Comparison of ENCODE assay signal across 8 cellular contexts in the genomic region with DNA sequence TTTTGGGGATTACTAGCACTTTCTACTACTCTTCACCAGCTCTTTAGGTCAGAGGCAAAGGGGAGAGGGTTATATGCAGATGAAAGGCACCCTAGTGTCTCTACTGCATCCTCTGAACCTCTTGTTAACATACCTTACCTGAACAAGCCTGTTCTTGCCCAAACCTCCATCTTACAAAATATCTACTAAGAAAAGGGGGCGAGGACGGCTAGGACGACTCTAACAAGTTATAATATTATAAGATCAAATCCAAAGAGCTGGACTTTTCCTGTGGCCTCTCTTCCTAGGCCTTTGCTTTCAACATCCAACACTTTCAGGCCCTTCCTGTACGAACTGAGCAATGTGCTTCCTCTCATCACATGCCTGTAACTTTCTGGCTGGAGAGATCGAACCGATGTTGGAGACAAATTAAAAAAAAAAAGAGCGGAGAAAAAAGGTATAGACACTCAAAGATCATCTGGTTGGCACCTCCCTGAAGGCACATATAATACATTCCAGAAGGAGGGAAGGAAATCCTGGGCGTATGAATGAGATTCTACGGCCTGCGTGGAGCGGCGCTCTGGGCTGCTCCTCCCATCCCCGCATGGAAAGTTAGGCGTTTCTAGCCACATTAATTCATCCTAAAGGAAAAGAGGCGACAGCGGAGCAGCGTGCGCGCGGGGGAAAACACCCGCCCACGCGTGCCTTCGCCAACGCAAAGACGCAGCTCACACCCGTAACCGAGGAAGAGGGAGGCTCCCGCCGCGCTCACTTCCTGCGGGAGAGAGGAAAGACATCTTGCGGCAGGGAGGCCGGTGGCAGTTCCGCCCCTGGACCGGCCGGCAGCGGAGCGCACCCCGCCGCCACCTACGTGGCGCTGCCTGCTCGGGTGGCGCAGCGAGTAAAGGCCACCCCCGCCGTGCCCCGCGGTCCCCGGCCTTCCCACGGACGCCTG. TPM values are rescaled to one million over a fixed set of nuclear protein-coding genes. Genes with fewer than 3 reads are reported as not detected.
A peak's percentile ranks its signal among the peaks of the same experiment; 100 is the strongest.
DNase-seq lines count a peak whose midpoint lies in the region; ATAC-seq and TF ChIP-seq lines count a peak whose summit lies in the region.

No MANE protein-coding gene starts in this region.

- TF ChIP-seq EP300 in esophagus muscularis mucosa (IDR thresholded peaks at IDR 0.05) = no peak

- peak overlapping the region; percentile 91 to 96 (median 94) for H3K27ac ChIP-seq in esophagus muscularis mucosa (replicated peaks in 1 of 4)

- H3K9me3 ChIP-seq in esophagus muscularis mucosa = no peaks in the 10 kb centered on the region

- H3K4me3 ChIP-seq in esophagus muscularis mucosa = peak overlapping the region; percentile 72 to 85 (median 82)

- H3K36me3 ChIP-seq in esophagus muscularis mucosa = no peaks in the 10 kb centered on the region

- H3K4me1 ChIP-seq in esophagus muscularis mucosa = peaks cover 12 to 42% (median 30%) of the 10 kb centered on the region in 4 donors

- 3% methylated on average over 30 of the region's 53 CpGs for WGBS in esophagus muscularis mucosa

- DNase-seq in DMS53 (lab: John Stamatoyannopoulos, UW) (peak; percentile 73), NCI-H1105 treated with DMSO at 0.1 percent for 48 hours (lab: John Stamatoyannopoulos, UW) (peak; percentile 24), activated T-cell treated with anti-CD3 and anti-CD28 coated beads for 48 hours (ENCODE audit: low read depth) (peak; percentile 33), esophagus muscularis mucosa (ENCODE audit: extremely low spot score) (no peak), midbrain (lab: John Stamatoyannopoulos, UW) (peak; percentile 37), GOT3 (lab: John Stamatoyannopoulos, UW) (no peak)
- DNase-seq in stimulated activated CD8-positive, alpha-beta memory T cell treated with anti-CD3 and anti-CD28 coated beads, Interleukin-15, amount 100 ng/mL, for 24 hours (ENCODE audit: low read depth) = peak; percentile 7

- no peak for ATAC-seq in HG02763 (IDR thresholded peaks at IDR 0.05; ENCODE audit: unreplicated experiment)

- TF ChIP-seq CTCF in esophagus muscularis mucosa (IDR thresholded peaks at IDR 0.05) = no peak

- intact Hi-C loops in esophagus muscularis mucosa (cut with DNase I) = loop anchor here (5.0 kb wide), 1 partner anchor 151 kb away; the partner anchor contains the start of gene NDNF

- H3K27me3 ChIP-seq in esophagus muscularis mucosa = no peaks in the 10 kb centered on the region

- TF ChIP-seq POLR2A in esophagus muscularis mucosa (IDR thresholded peaks at IDR 0.05; ENCODE audit: low read depth) = no peak

RNA-seq across cellular contexts. Expression of gene PRDM5, which starts 0.8 kb away (rescaled TPM):
- 10 to 100 TPM; 10.8 to 17.0 (median 15.4) TPM for total RNA-seq in esophagus muscularis mucosa

Comparison
In these comparisons a context has a peak if more than half of its experiments do, and no peak if none do; other contexts are left out.
1. DNase-seq: peak in DMS53 (single experiment), NCI-H1105 treated with DMSO at 0.1 percent for 48 hours (single experiment), activated T-cell treated with anti-CD3 and anti-CD28 coated beads for 48 hours (single experiment), midbrain (single experiment) and stimulated activated CD8-positive, alpha-beta memory T cell treated with anti-CD3 and anti-CD28 coated beads, Interleukin-15, amount 100 ng/mL, for 24 hours (single experiment); none in esophagus muscularis mucosa (single experiment) and GOT3 (single experiment).